12 cellular contexts compared by ENCODE assay signal in genomic region chr3:43178891-43179366, GRCh38.
DNase-seq lines count a peak whose midpoint lies in the region; ATAC-seq, FAIRE-seq and TF ChIP-seq lines count a peak whose summit lies in the region.
"Had no signal": no experiment of that assay in that cellular context is flagged by ENCODE, and none has a peak within 500 bp of the region (broad histone marks: within the 10 kb centered on the region; RNA-seq: fewer than 3 reads in every experiment).

No MANE protein-coding gene starts in this region.

- H3K36me3 ChIP-seq in Peyer's patch (no peaks in the 10 kb centered on the region), esophagus squamous epithelium (no peaks in the 10 kb centered on the region)

- H3K9me3 ChIP-seq in Peyer's patch (peaks cover 0 to 4% (median 0%) of the 10 kb centered on the region in 4 donors), esophagus squamous epithelium (peaks cover 0 to 3% (median 0%) of the 10 kb centered on the region in 3 donors)

- H3K4me1 ChIP-seq in Peyer's patch (peaks cover 0 to 27% (median 21%) of the 10 kb centered on the region in 4 donors), esophagus squamous epithelium (peaks cover 3 to 42% (median 25%) of the 10 kb centered on the region in 3 donors)

- TF ChIP-seq CTCF in Peyer's patch (IDR thresholded peaks at IDR 0.05): no peak
- TF ChIP-seq CTCF in esophagus squamous epithelium (IDR thresholded peaks at IDR 0.05): no peak
- TF ChIP-seq CTCF in osteocyte (IDR thresholded peaks at IDR 0.05): no peak

- H3K36me3 Mint-ChIP-seq in osteocyte (ENCODE audit: unreplicated experiment): peaks cover 2% of the 10 kb centered on the region

- WGBS in esophagus squamous epithelium, 2 donors: 32 to 48% methylated on average over 8 to 10 of the region's 10 CpGs

- no peaks in the 10 kb centered on the region for H3K27me3 Mint-ChIP-seq in osteocyte (ENCODE audit: unreplicated experiment)

- TF ChIP-seq POLR2A in H54 (IDR thresholded peaks at IDR 0.05; ENCODE audit: low read depth, low read length) (no peak), Peyer's patch (IDR thresholded peaks at IDR 0.05) (peak in 1 of 2 donors; percentile 41), esophagus squamous epithelium (IDR thresholded peaks at IDR 0.05) (no peak)

- no peak overlapping the region for H3K4me3 Mint-ChIP-seq in osteocyte (ENCODE audit: unreplicated experiment)
- H3K4me3 Mint-ChIP-seq: H9 had no signal

- H3K27me3 ChIP-seq in Peyer's patch: no peaks in the 10 kb centered on the region
- peaks cover 0 to 5% (median 0%) of the 10 kb centered on the region in 4 donors for H3K27me3 ChIP-seq in esophagus squamous epithelium

- peaks cover 22% of the 10 kb centered on the region for H3K4me1 Mint-ChIP-seq in osteocyte (ENCODE audit: unreplicated experiment)

- ATAC-seq in HG02840 (IDR thresholded peaks at IDR 0.05; ENCODE audit: low FRiP score, unreplicated experiment): no peak
- no peak for ATAC-seq in HG03354 (IDR thresholded peaks at IDR 0.05; ENCODE audit: poor library complexity, severe bottlenecking, unreplicated experiment)

- intact Hi-C loops in esophagus squamous epithelium (cut with DNase I): no loop called here

- DNase-seq in H54 (ENCODE audit: insufficient read length, low spot score): peak; percentile 61
- DNase-seq in Peyer's patch: peak in 2 of 3 donors; percentile 77 to 89
- no peak for DNase-seq in esophagus squamous epithelium (lab: John Stamatoyannopoulos, UW)
- peak; percentile 78 for DNase-seq in osteocyte (ENCODE audit: extremely low spot score, unreplicated experiment)
- no peak for DNase-seq in frontal cortex (ENCODE audit: low spot score in 2 of 2)
- no peak for DNase-seq in NCI-H1048 (lab: John Stamatoyannopoulos, UW)
- DNase-seq: activated CD4-positive, CD25-positive, alpha-beta regulatory T cell; H9; NCI-H1092 had no signal

- no peaks in the 10 kb centered on the region for H3K9me3 Mint-ChIP-seq in osteocyte (ENCODE audit: unreplicated experiment)

- H3K27ac Mint-ChIP-seq in osteocyte (ENCODE audit: unreplicated experiment): no peak overlapping the region
- H3K27ac Mint-ChIP-seq: H9 had no signal

- H3K27ac ChIP-seq in Peyer's patch (peak overlapping the region; percentile 60 to 94 (median 78)), esophagus squamous epithelium (peak overlapping the region; percentile 66 to 81 (median 70))

- FAIRE-seq in H54 (lab: Jason Lieb, UNC) (peak; percentile 93), frontal cortex (lab: Jason Lieb, UNC) (no peak)
- FAIRE-seq: GM12891 had no signal

- no peak overlapping the region for H3K4me3 ChIP-seq in Peyer's patch
- no peak overlapping the region for H3K4me3 ChIP-seq in esophagus squamous epithelium

Comparison
In these comparisons a context has a peak if more than half of its experiments do, and no peak if none do; other contexts are left out.
1. DNase-seq: peak in H54 (single experiment), Peyer's patch (2 of 3) and osteocyte (single experiment); none in esophagus squamous epithelium (single experiment), frontal cortex (0 of 2) and NCI-H1048 (single experiment).